ENCODE assay signal across 8 cellular contexts in the genomic region with DNA sequence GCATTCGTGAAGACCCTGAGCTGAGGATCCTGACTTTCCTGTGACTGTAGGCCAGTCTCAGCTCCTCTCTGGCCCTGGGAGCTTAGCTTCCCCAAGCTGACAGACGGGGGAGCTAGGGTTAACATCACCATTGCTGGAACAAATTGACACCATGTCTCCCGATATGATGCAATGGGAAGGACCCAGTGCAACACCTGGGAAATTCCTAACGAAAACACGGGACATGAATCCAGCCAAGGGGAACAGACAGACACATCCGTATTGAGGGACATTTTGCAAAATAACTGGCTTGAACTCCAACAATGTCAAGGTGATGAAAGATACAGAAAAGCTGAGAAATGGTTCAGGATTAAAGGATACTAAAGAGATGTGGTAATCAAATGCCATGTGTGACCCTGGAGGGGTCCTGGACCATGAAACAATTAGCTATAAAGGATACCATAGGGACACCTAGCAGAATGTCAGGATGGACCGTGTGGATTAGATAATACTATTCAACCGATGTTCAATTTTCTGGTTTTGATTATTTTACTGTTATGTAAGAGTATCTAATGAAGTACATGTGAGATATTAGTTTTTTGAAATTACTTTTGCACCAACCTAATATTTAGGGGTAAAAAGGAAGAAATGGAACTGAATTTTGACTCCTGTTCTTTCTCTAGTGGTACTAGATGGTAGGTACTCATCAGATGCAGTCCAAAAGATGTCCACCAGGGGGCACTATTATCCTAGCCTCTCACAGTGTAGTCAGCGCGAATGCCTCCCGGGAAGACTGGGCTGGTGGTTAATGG. TPM values are rescaled to one million over a fixed set of nuclear protein-coding genes. Genes with fewer than 3 reads are reported as not detected.
DNase-seq lines count a peak whose midpoint lies in the region; ATAC-seq and TF ChIP-seq lines count a peak whose summit lies in the region.

No MANE protein-coding gene starts in this region.

- no peak overlapping the region for H3K9ac ChIP-seq in fibroblast of lung (ENCODE audit: insufficient read depth, low read length)

- H3K4me1 ChIP-seq in fibroblast of lung (ENCODE audit: control insufficient read depth, extremely low read depth, insufficient read depth, low read length) = no peaks in the 10 kb centered on the region

- H3K4me3 Mint-ChIP-seq in nephron progenitor cell = no peak overlapping the region

- no peak overlapping the region for H3K27ac Mint-ChIP-seq in nephron progenitor cell

- TF ChIP-seq CTCF in fibroblast of lung (conservative IDR thresholded peaks at IDR 0.05 in 1 of 2, IDR thresholded peaks at IDR 0.05 in 1 of 2; ENCODE audit: low read depth in 1 of 2, low read length in 2 of 2) = peak; percentile 76 to 82
- TF ChIP-seq CTCF in nephron progenitor cell (IDR thresholded peaks at IDR 0.05) = peak; percentile 92

- H3K4me3 ChIP-seq in fibroblast of lung (replicated peaks in 1 of 4; ENCODE audit: control extremely low read depth in 1 of 4, insufficient read depth in 1 of 4, low read depth in 3 of 4, low read length in 4 of 4) = no peak overlapping the region

- H3K27me3 Mint-ChIP-seq in nephron progenitor cell (ENCODE audit: low read depth, poor library complexity) = no peaks in the 10 kb centered on the region

- no peaks in the 10 kb centered on the region for H3K9me3 ChIP-seq in fibroblast of lung (ENCODE audit: control insufficient read depth, insufficient read depth, low read depth, low read length)

- H3K9me3 Mint-ChIP-seq in nephron progenitor cell = peaks cover 4% of the 10 kb centered on the region

- DNase-seq in DMS 273 (lab: John Stamatoyannopoulos, UW; ENCODE audit: unreplicated experiment) (peak; percentile 96), HuH-7.5 (ENCODE audit: low spot score) (peak; percentile 78), OCI-M2 (lab: John Stamatoyannopoulos, UW; ENCODE audit: unreplicated experiment) (peak; percentile 72), fibroblast of lung (ENCODE audit: low read depth in 2 of 2) (peak; percentile 61 to 89), nephron progenitor cell (peak; percentile 91), stromal cell of bone marrow (ENCODE audit: low read depth) (peak; percentile 73)
- peak; percentile 57 for DNase-seq in activated T-cell treated with anti-CD3 and anti-CD28 coated beads, Interleukin-2, amount 50 U/mL, for 1 hour

- no peaks in the 10 kb centered on the region for H4K20me1 ChIP-seq in fibroblast of lung (ENCODE audit: control insufficient read depth, extremely low read depth, insufficient read depth, low read length)

- H3K27me3 ChIP-seq in fibroblast of lung (ENCODE audit: control insufficient read depth, insufficient read depth, low read length) = no peaks in the 10 kb centered on the region

- no peak overlapping the region for H2AFZ ChIP-seq in fibroblast of lung (ENCODE audit: low read length)

- peaks cover 22% of the 10 kb centered on the region for H3K4me1 Mint-ChIP-seq in nephron progenitor cell

- H3K36me3 ChIP-seq in fibroblast of lung (ENCODE audit: control insufficient read depth, insufficient read depth, low read length) = peaks cover 8% of the 10 kb centered on the region

- peaks cover 6% of the 10 kb centered on the region for H3K36me3 Mint-ChIP-seq in nephron progenitor cell (ENCODE audit: low read depth)

- H3K79me2 ChIP-seq in fibroblast of lung (ENCODE audit: control insufficient read depth, insufficient read depth, low read length) = no peaks in the 10 kb centered on the region

- H3K27ac ChIP-seq in fibroblast of lung (ENCODE audit: insufficient read depth, low read length) = no peak overlapping the region

- ATAC-seq in GM21381 (IDR thresholded peaks at IDR 0.05; ENCODE audit: unreplicated experiment) = peak; percentile 81

- H3K4me2 ChIP-seq in fibroblast of lung (ENCODE audit: extremely low read depth, insufficient read depth, low read length) = no peak overlapping the region

RNA-seq across cellular contexts. Expression of a gene that starts 52.7 kb away (rescaled TPM):
- total RNA-seq in fibroblast of lung = 18.2 and 38.5 TPM in 2 replicates
- 50.5 and 94.8 TPM in 2 replicates for polyA plus RNA-seq in fibroblast of lung
- 69.9 and 152 TPM in 2 replicates for polyA plus RNA-seq in fibroblast of lung (2012)
- 218 and 448 TPM in 2 replicates for polyA minus RNA-seq in fibroblast of lung (ENCODE audit: low replicate concordance)
